ENCODE assay signal across 21 cellular contexts in the genomic region with DNA sequence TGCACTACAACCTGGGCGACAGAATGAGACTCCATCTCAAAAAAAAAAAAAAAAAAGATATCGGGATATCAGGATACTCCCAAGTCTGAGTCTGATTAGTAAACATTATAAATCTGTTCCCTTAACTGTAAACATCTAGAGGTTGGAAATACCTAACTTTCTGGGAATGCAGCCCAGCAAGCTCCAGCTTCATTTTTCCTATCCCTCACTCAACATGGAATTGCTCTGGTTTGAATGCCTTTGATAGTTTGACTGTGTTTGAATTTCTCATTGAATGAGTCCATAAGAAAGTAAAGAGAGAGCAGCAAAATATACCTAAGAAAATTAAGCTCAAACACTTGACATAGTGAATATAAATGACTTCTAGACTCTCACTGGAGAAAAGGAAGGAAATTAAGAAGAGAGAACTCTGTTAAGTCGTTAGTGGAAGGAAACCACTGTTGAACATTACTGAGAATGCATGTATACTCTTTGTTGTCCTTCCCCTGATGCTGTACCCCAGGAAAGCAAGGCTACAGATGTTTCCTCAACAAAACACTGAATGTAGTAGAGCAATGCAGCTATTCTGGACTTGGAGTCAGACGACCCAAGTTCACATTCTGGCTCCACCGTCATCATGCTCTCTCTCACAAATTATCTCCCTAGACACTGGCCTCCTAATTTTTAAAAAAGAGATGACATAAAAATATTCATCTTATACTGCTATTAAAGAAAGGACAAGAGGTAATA.
DNase-seq lines count a peak whose midpoint lies in the region; ATAC-seq and TF ChIP-seq lines count a peak whose summit lies in the region.
"Had no signal": no experiment of that assay in that cellular context is flagged by ENCODE, and none has a peak within 500 bp of the region (broad histone marks: within the 10 kb centered on the region; RNA-seq: fewer than 3 reads in every experiment).

No MANE protein-coding gene starts in this region.

- H3K4me1 Mint-ChIP-seq in T-helper 1 cell treated with Interleukin-12 subunit alpha and Interleukin-12 subunit beta and Interleukin-4 antibody, amounts not matched to agents 30 μg/mL and 1 μg/mL, for 36 hours (ENCODE audit: low read depth): peaks cover 37% of the 10 kb centered on the region

- H3K4me1 ChIP-seq in left lung: peaks cover 9 to 26% of the 10 kb centered on the region in 2 donors
- peaks cover 4 to 5% of the 10 kb centered on the region in 2 donors for H3K4me1 ChIP-seq in uterus

- intact Hi-C loops in left lung (cut with DNase I) (no loop called here), uterus (cut with DNase I; ENCODE audit: low total_unique reads) (no loop called here)

- no peaks in the 10 kb centered on the region for H3K27me3 ChIP-seq in left lung
- no peaks in the 10 kb centered on the region for H3K27me3 ChIP-seq in uterus
- H3K27me3 ChIP-seq: heart right ventricle, thyroid gland had no signal

- no peaks in the 10 kb centered on the region for H3K36me3 ChIP-seq in left lung
- H3K36me3 ChIP-seq in uterus: no peaks in the 10 kb centered on the region
- H3K36me3 ChIP-seq: heart right ventricle, thyroid gland had no signal

- peak overlapping the region; percentile 9 for H3K27ac Mint-ChIP-seq in T-helper 1 cell treated with Interleukin-12 subunit alpha and Interleukin-12 subunit beta and Interleukin-4 antibody, amounts not matched to agents 30 μg/mL and 1 μg/mL, for 36 hours
- H3K27ac Mint-ChIP-seq: activated naive CD4-positive, alpha-beta T cell treated with anti-CD3 and anti-CD28 coated beads, Interleukin-2, amount 10 ng/mL, durations not matched to agents 7 days and 5 days had no signal

- no peak overlapping the region for H3K4me3 Mint-ChIP-seq in T-helper 1 cell treated with Interleukin-12 subunit alpha and Interleukin-12 subunit beta and Interleukin-4 antibody, amounts not matched to agents 30 μg/mL and 1 μg/mL, for 36 hours
- H3K4me3 Mint-ChIP-seq: activated naive CD4-positive, alpha-beta T cell treated with anti-CD3 and anti-CD28 coated beads, Interleukin-2, amount 10 ng/mL, durations not matched to agents 7 days and 5 days; IgD-negative memory B cell; naive thymus-derived CD8-positive, alpha-beta T cell had no signal

- TF ChIP-seq CTCF in left lung (IDR thresholded peaks at IDR 0.05) (no peak), uterus (IDR thresholded peaks at IDR 0.05) (no peak), GM13976 (IDR thresholded peaks at IDR 0.05; ENCODE audit: borderline replicate concordance, control extremely low read depth, extremely low read depth, insufficient read depth, missing control alignments) (no peak)

- TF ChIP-seq POLR2A in uterus (IDR thresholded peaks at IDR 0.05): no peak

- peaks cover 6% of the 10 kb centered on the region for H3K36me3 Mint-ChIP-seq in T-helper 1 cell treated with Interleukin-12 subunit alpha and Interleukin-12 subunit beta and Interleukin-4 antibody, amounts not matched to agents 30 μg/mL and 1 μg/mL, for 36 hours (ENCODE audit: low read depth)
- H3K36me3 Mint-ChIP-seq: IgD-negative memory B cell had no signal

- DNase-seq in T-helper 1 cell: no peak
- DNase-seq in astrocyte of the hippocampus (ENCODE audit: low read depth, low spot score): peak; percentile 59
- DNase-seq in left lung: no peak
- no peak for DNase-seq in uterus
- DNase-seq in GM13976 (ENCODE audit: low spot score): no peak
- no peak for DNase-seq in HEK293T (ENCODE audit: extremely low spot score)
- DNase-seq: 8988T; activated CD4-positive, CD25-positive, alpha-beta regulatory T cell; activated CD8-positive, alpha-beta memory T cell treated with anti-CD3 and anti-CD28 coated beads, Interleukin-2, amount 50 U/mL, for 48 hours; activated naive CD4-positive, alpha-beta T cell treated with anti-CD3 and anti-CD28 coated beads, Interleukin-2, amount 10 ng/mL, durations not matched to agents 7 days and 5 days; COR-L47; H7; heart right ventricle; naive thymus-derived CD8-positive, alpha-beta T cell; NCI-H1694; NCI-H69; stimulated activated CD4-positive, alpha-beta T cell treated with anti-CD3 and anti-CD28 coated beads, Interleukin-1b, Interleukin-23, amount 100 ng/mL, for 48 hours; thyroid gland had no signal

- peaks cover 13% of the 10 kb centered on the region for H3K9me3 Mint-ChIP-seq in T-helper 1 cell treated with Interleukin-12 subunit alpha and Interleukin-12 subunit beta and Interleukin-4 antibody, amounts not matched to agents 30 μg/mL and 1 μg/mL, for 36 hours

- CTCF ChIA-PET in HEK293T (lab: Yijun Ruan, JAX): no interaction called here

- no peaks in the 10 kb centered on the region for H3K27me3 Mint-ChIP-seq in T-helper 1 cell treated with Interleukin-12 subunit alpha and Interleukin-12 subunit beta and Interleukin-4 antibody, amounts not matched to agents 30 μg/mL and 1 μg/mL, for 36 hours (ENCODE audit: low read depth)
- H3K27me3 Mint-ChIP-seq: activated naive CD4-positive, alpha-beta T cell treated with anti-CD3 and anti-CD28 coated beads, Interleukin-2, amount 10 ng/mL, durations not matched to agents 7 days and 5 days; IgD-negative memory B cell; naive thymus-derived CD8-positive, alpha-beta T cell had no signal

- in situ Hi-C loops in GM13976 (cut with MboI; ENCODE audit: low sequenced_read_pairs, unreplicated experiment): no loop called here

- peak; percentile 21 for ATAC-seq in left lung
- ATAC-seq in GM21576 (IDR thresholded peaks at IDR 0.05; ENCODE audit: unreplicated experiment): no peak
- ATAC-seq: naive thymus-derived CD8-positive, alpha-beta T cell had no signal

- H3K27ac ChIP-seq in left lung: peak overlapping the region in 1 of 2 donors; percentile 41
- peak overlapping the region; percentile 29 to 98 for H3K27ac ChIP-seq in uterus
- H3K27ac ChIP-seq: thyroid gland had no signal

- POLR2A ChIA-PET in HEK293T (lab: Yijun Ruan, JAX): no interaction called here

- H3K9me3 ChIP-seq in left lung: peaks cover 0 to 6% of the 10 kb centered on the region in 2 donors
- H3K9me3 ChIP-seq in uterus: no peaks in the 10 kb centered on the region
- H3K9me3 ChIP-seq: thyroid gland had no signal

- no peak overlapping the region for H3K4me3 ChIP-seq in left lung
- no peak overlapping the region for H3K4me3 ChIP-seq in uterus
- H3K4me3 ChIP-seq: heart right ventricle, thyroid gland had no signal

TF ChIP-seq in HEK293T, 16 proteins besides CTCF, POLR2A, EP300 and RAD21:
- TF ChIP-seq LEF1 (IDR thresholded peaks at IDR 0.05; ENCODE audit: borderline replicate concordance) (no peak), CTBP1 (IDR thresholded peaks at IDR 0.05; ENCODE audit: borderline replicate concordance) (no peak), FOXA1 (IDR thresholded peaks at IDR 0.05) (no peak)
